ENCODE assay signal across 25 cellular contexts in genomic region chr3:21912656-21913055, GRCh38.
"Had no signal": no experiment of that assay in that cellular context is flagged by ENCODE, and none has a peak within 500 bp of the region (broad histone marks: within the 10 kb centered on the region; RNA-seq: fewer than 3 reads in every experiment).

No MANE protein-coding gene starts in this region.

- H3K9me3 ChIP-seq: body of pancreas, left lung, prostate gland, tibial artery had no signal

- ATAC-seq: activated CD8-positive, alpha-beta T cell treated with anti-CD3 and anti-CD28 coated beads, Interleukin-2, amount 10 ng/mL, durations not matched to agents 7 days and 5 days; activated naive CD4-positive, alpha-beta T cell treated with anti-CD3 and anti-CD28 coated beads, Interleukin-2, amount 50 U/mL, for 72 hours; body of pancreas; effector memory CD8-positive, alpha-beta T cell; esophagus mucosa; left lung; naive thymus-derived CD4-positive, alpha-beta T cell; right cardiac atrium; stimulated activated effector memory CD8-positive, alpha-beta T cell treated with anti-CD3 and anti-CD28 coated beads, Interleukin-12 subunit alpha, Interleukin-12 subunit beta, amount 100 ng/mL, for 72 hours; stimulated activated naive CD8-positive, alpha-beta T cell treated with anti-CD3 and anti-CD28 coated beads, Interleukin-15, amount 100 ng/mL, for 72 hours had no signal

- H3K4me3 ChIP-seq: adrenal gland, body of pancreas, hepatocyte, left lung, neural progenitor cell, prostate gland, tibial artery had no signal

- H3K79me2 ChIP-seq: hepatocyte had no signal

- DNase-seq: activated CD4-positive, alpha-beta T cell treated with anti-CD3 and anti-CD28 coated beads for 1 hour; activated CD4-positive, alpha-beta T cell treated with anti-CD3 and anti-CD28 coated beads, Interleukin-2, amount 50 U/mL, for 1 hour; activated CD8-positive, alpha-beta T cell treated with anti-CD3 and anti-CD28 coated beads, Interleukin-2, amount 10 ng/mL, durations not matched to agents 7 days and 5 days; activated gamma-delta T cell treated with Interleukin-2 at 50 U/mL for 16 hours; adrenal gland; body of pancreas; caudate nucleus; effector memory CD8-positive, alpha-beta T cell; glutamatergic neuron; immature natural killer cell; kidney glomerular epithelial cell; left lung; naive thymus-derived CD4-positive, alpha-beta T cell; right cardiac atrium; small intestine; stimulated activated CD4-positive, alpha-beta T cell treated with anti-CD3 and anti-CD28 coated beads, Interleukin-2, amount 100 ng/mL, for 24 hours; stimulated activated naive CD8-positive, alpha-beta T cell treated with anti-CD3 and anti-CD28 coated beads, Interleukin-15, amount 100 ng/mL, for 72 hours; T-helper 1 cell; tibial artery had no signal

- H3K27me3 ChIP-seq: adrenal gland, body of pancreas, hepatocyte, left lung, neural progenitor cell, tibial artery had no signal

- H3K4me1 ChIP-seq: adrenal gland, body of pancreas, left lung, prostate gland, tibial artery had no signal

- H2AFZ ChIP-seq: hepatocyte, neural progenitor cell had no signal

- H3K4me2 ChIP-seq: hepatocyte, neural progenitor cell had no signal

- H3K9ac ChIP-seq: neural progenitor cell had no signal

- H3K27ac ChIP-seq: adrenal gland, body of pancreas, hepatocyte, left lung, neural progenitor cell, prostate gland, tibial artery had no signal

- H3K36me3 ChIP-seq: adrenal gland, left lung, neural progenitor cell, prostate gland, tibial artery had no signal
